ENCODE assay signal across 10 cellular contexts in genomic region chr2:235026137-235026536, GRCh38.
DNase-seq lines count a peak whose midpoint lies in the region; ATAC-seq and TF ChIP-seq lines count a peak whose summit lies in the region.
"Had no signal": no experiment of that assay in that cellular context is flagged by ENCODE, and none has a peak within 500 bp of the region (broad histone marks: within the 10 kb centered on the region; RNA-seq: fewer than 3 reads in every experiment).

No MANE protein-coding gene starts in this region.

- no peak overlapping the region for H2BK120ac ChIP-seq in H9 (ENCODE audit: low read depth, low read length, poor library complexity, severe bottlenecking)

- no peak overlapping the region for H3K9ac ChIP-seq in H9 (ENCODE audit: extremely low read depth, insufficient read length, low read length)

- H3K27ac Mint-ChIP-seq in HFFc6 (peak overlapping the region; percentile 84), glutamatergic neuron (ENCODE audit: unreplicated experiment) (peak overlapping the region; percentile 34), H9 (peak overlapping the region in 1 of 3 experiments; percentile 72; a peak in 2 of 7 replicates)

- peaks cover 4% of the 10 kb centered on the region; the same call in 1 of the 2 replicates for H3K79me2 ChIP-seq in H9 (ENCODE audit: insufficient read depth, low read length)

- H3K36me3 Mint-ChIP-seq in HFFc6 (ENCODE audit: low read depth) (peaks cover 45% of the 10 kb centered on the region), glutamatergic neuron (ENCODE audit: unreplicated experiment) (peaks cover 10% of the 10 kb centered on the region), H9 (ENCODE audit: insufficient read depth in 1 of 3, low read depth in 3 of 3) (peaks cover 4 to 26% (median 21%) of the 10 kb centered on the region in 3 experiments; a peak in 6 of 7 replicates)

- peak overlapping the region; percentile 78 for H3K4me3 Mint-ChIP-seq in HFFc6
- H3K4me3 Mint-ChIP-seq in glutamatergic neuron (ENCODE audit: unreplicated experiment) = no peak overlapping the region
- H3K4me3 Mint-ChIP-seq in H9 = no peak overlapping the region

- H2AK5ac ChIP-seq in H9 (ENCODE audit: insufficient read length, low read length) = no peak overlapping the region

- WGBS in transverse colon (ENCODE audit: low coverage in 1 of 2), 2 donors = 57% methylated on average over 9 of the region's 9 CpGs; no CpG with 5 or more reads in 1 of the 2 donors
- no CpG with 5 or more reads among the region's 9 CpGs for WGBS in H9 (ENCODE audit: extremely low coverage, insufficient read length, low lambda C conversion rate)

- no peak overlapping the region for H2BK5ac ChIP-seq in H9 (ENCODE audit: insufficient read length, low read length)

- no peak overlapping the region for H3K56ac ChIP-seq in H9 (ENCODE audit: insufficient read length, low read depth, low read length)

- H3T11ph ChIP-seq in H9 (ENCODE audit: low read length) = no peak overlapping the region

- H3K36me3 ChIP-seq in transverse colon = no peaks in the 10 kb centered on the region
- H3K36me3 ChIP-seq: tibial nerve had no signal

- H4K20me1 ChIP-seq in H9 (ENCODE audit: control insufficient read depth, insufficient read depth, insufficient read length) = no peaks in the 10 kb centered on the region

- H3K27me3 Mint-ChIP-seq in HFFc6 (ENCODE audit: insufficient read depth) (peaks cover 11% of the 10 kb centered on the region), glutamatergic neuron (ENCODE audit: unreplicated experiment) (peaks cover 10% of the 10 kb centered on the region), H9 (ENCODE audit: low read depth) (no peaks in the 10 kb centered on the region)

- H3K27ac ChIP-seq in VCaP (peak overlapping the region; percentile 87), transverse colon (peak overlapping the region in 1 of 4 donors; percentile 5), H9 (ENCODE audit: insufficient read length, low read depth, low read length) (no peak overlapping the region)
- H3K27ac ChIP-seq: tibial nerve, WERI-Rb-1 had no signal

- DNase-seq in HFFc6 (peak; percentile 75), glutamatergic neuron (no peak), transverse colon (peak; percentile 34), H9 (no peak), GM13976 (ENCODE audit: low spot score) (no peak), NCI-H187 treated with DMSO at 0.1 percent for 48 hours (lab: John Stamatoyannopoulos, UW) (no peak)
- DNase-seq: WERI-Rb-1 had no signal

- H3K27me3 ChIP-seq in transverse colon (no peaks in the 10 kb centered on the region), H9 (ENCODE audit: insufficient read depth, low read length) (no peaks in the 10 kb centered on the region)
- H3K27me3 ChIP-seq: tibial nerve had no signal

- no peak overlapping the region for H4K91ac ChIP-seq in H9 (ENCODE audit: insufficient read length, low read depth, low read length)

- H3K4me1 Mint-ChIP-seq in HFFc6 (ENCODE audit: low read depth) (peaks cover 98% of the 10 kb centered on the region), glutamatergic neuron (ENCODE audit: low read depth, unreplicated experiment) (peaks cover 43% of the 10 kb centered on the region), H9 (peaks cover 55 to 57% of the 10 kb centered on the region in 2 experiments)

- intact Hi-C loops in transverse colon (cut with DNase I; ENCODE audit: low total_unique reads) = no loop called here

- H3K4me2 ChIP-seq in H9 (ENCODE audit: insufficient read depth, insufficient read length, low read length) = no peak overlapping the region

- H3K9me3 Mint-ChIP-seq in HFFc6 (no peaks in the 10 kb centered on the region), glutamatergic neuron (ENCODE audit: unreplicated experiment) (peaks cover 10% of the 10 kb centered on the region), H9 (no peaks in the 10 kb centered on the region)

- TF ChIP-seq CTCF in HFFc6 (IDR thresholded peaks at IDR 0.05) (no peak), VCaP (conservative IDR thresholded peaks at IDR 0.05) (no peak), glutamatergic neuron (IDR thresholded peaks at IDR 0.05; ENCODE audit: partially characterized antibody, unreplicated experiment) (no peak), transverse colon (IDR thresholded peaks at IDR 0.05) (no peak), H9 (conservative IDR thresholded peaks at IDR 0.05) (no peak), GM13976 (IDR thresholded peaks at IDR 0.05; ENCODE audit: borderline replicate concordance, control extremely low read depth, extremely low read depth, insufficient read depth, missing control alignments) (no peak)

- no peaks in the 10 kb centered on the region for H3K23me2 ChIP-seq in H9 (ENCODE audit: insufficient read length, low read depth, low read length, poor library complexity, severe bottlenecking)

- no peak overlapping the region for H3K23ac ChIP-seq in H9 (ENCODE audit: insufficient read length, low read depth, low read length)

- H2BK15ac ChIP-seq in H9 (ENCODE audit: low read depth, low read length) = no peak overlapping the region

- in situ Hi-C loops in transverse colon (cut with MboI; ENCODE audit: low pct_ligation_motif_present in 1 of 4, low pct_unique_long_range_greater_than_20kb in 1 of 4, low sequenced_read_pairs in 3 of 4) = no loop called here
- in situ Hi-C loops in GM13976 (cut with MboI; ENCODE audit: low sequenced_read_pairs, unreplicated experiment) = no loop called here

- no peak for TF ChIP-seq EP300 in transverse colon (IDR thresholded peaks at IDR 0.05; ENCODE audit: low read depth)

- no peak overlapping the region for H3K4me3 ChIP-seq in transverse colon
- H3K4me3 ChIP-seq: tibial nerve had no signal

- H3K79me1 ChIP-seq in H9 (ENCODE audit: insufficient read depth, low read depth, low read length, poor library complexity, severe bottlenecking) = peaks cover 8% of the 10 kb centered on the region

- no peak overlapping the region for H4K8ac ChIP-seq in H9 (replicated peaks; ENCODE audit: insufficient read length, low read depth, low read length)

- no peak overlapping the region for H2AFZ ChIP-seq in H9 (ENCODE audit: low read length)

- H2BK20ac ChIP-seq in H9 (ENCODE audit: low read depth, low read length, poor library complexity, severe bottlenecking) = no peak overlapping the region

- no peak overlapping the region for H3K4ac ChIP-seq in H9 (ENCODE audit: low read depth, low read length)

- ATAC-seq in HG02938 (IDR thresholded peaks at IDR 0.05; ENCODE audit: unreplicated experiment) = no peak

- peaks cover 7 to 24% (median 20%) of the 10 kb centered on the region in 4 donors for H3K4me1 ChIP-seq in transverse colon
- peaks cover 4% of the 10 kb centered on the region; the same call in 1 of the 2 replicates for H3K4me1 ChIP-seq in H9 (ENCODE audit: insufficient read depth, low read length)

- H3K14ac ChIP-seq in H9 (ENCODE audit: insufficient read depth, low read length) = no peak overlapping the region

- H3K18ac ChIP-seq in H9 (ENCODE audit: insufficient read length, low read depth, low read length) = no peak overlapping the region

- no peak overlapping the region for H4K5ac ChIP-seq in H9 (ENCODE audit: insufficient read length, low read depth, low read length)

- TF ChIP-seq POLR2A in transverse colon (IDR thresholded peaks at IDR 0.05) = no peak

- H3K9me3 ChIP-seq in transverse colon (no peaks in the 10 kb centered on the region), H9 (ENCODE audit: control insufficient read depth, low read depth, low read length) (no peaks in the 10 kb centered on the region)
- H3K9me3 ChIP-seq: tibial nerve had no signal

- no peak overlapping the region for H2BK12ac ChIP-seq in H9 (ENCODE audit: insufficient read length, low read depth, low read length)

Comparison
In these comparisons a context has a peak if more than half of its experiments do, and no peak if none do; other contexts are left out.
1. DNase-seq: peak in HFFc6 (single experiment) and transverse colon (single experiment); none in glutamatergic neuron (single experiment), H9 (single experiment), GM13976 (single experiment) and NCI-H187 treated with DMSO at 0.1 percent for 48 hours (single experiment).